ENCODE assay signal across 8 cellular contexts in the genomic region with DNA sequence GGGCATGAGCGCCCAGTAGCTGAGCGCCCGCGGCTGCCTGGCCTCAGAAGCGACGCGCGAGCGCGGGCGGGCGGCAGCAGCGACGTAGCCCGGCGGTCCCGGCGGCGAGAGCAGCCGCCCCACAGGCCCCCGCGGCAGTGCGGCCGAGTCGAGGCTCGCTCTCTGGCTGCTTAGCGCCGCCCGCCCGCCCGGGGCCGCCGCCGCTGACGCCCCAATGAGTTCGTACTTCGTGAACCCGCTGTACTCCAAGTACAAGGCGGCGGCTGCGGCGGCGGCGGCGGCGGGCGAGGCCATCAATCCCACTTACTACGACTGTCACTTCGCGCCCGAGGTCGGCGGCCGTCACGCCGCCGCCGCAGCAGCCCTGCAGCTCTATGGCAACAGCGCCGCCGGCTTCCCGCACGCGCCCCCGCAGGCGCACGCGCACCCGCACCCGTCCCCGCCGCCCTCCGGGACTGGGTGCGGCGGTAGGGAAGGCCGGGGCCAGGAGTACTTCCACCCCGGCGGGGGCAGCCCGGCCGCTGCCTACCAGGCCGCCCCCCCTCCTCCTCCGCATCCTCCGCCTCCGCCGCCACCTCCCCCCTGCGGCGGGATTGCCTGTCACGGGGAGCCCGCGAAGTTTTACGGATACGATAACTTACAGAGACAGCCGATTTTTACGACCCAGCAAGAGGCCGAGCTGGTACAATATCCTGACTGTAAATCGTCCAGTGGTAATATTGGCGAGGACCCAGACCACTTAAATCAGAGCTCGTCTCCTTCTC. TPM values are rescaled to one million over a fixed set of nuclear protein-coding genes. Genes with fewer than 3 reads are reported as not detected.
DNase-seq lines count a peak whose midpoint lies in the region; ATAC-seq and TF ChIP-seq lines count a peak whose summit lies in the region.

No MANE protein-coding gene starts in this region.

- CTCF ChIA-PET in RWPE1 (lab: Yijun Ruan, JAX): interaction anchor here (0.6 to 2.0 kb wide), 5 partner anchors 10 to 530 kb away, joined by 3 to 10 read pairs (median 6); no protein-coding TSS in a partner anchor

- no peak overlapping the region for H3K27ac Mint-ChIP-seq in GM23338

- ATAC-seq in GM23338 (peak; percentile 29), omental fat pad (ENCODE audit: low FRiP score) (peak; percentile 52), GM18870 (IDR thresholded peaks at IDR 0.05; ENCODE audit: unreplicated experiment) (no peak), GM18861 (IDR thresholded peaks at IDR 0.05; ENCODE audit: unreplicated experiment) (no peak), GM19023 (IDR thresholded peaks at IDR 0.05; ENCODE audit: unreplicated experiment) (no peak)

- H3K4me2 ChIP-seq in GM23338: peak overlapping the region; percentile 67; the same call in 1 of the 2 replicates

- H3K36me3 ChIP-seq in GM23338 (ENCODE audit: insufficient read depth): no peaks in the 10 kb centered on the region

- DNase-seq in GM23338 (ENCODE audit: low spot score): peak; percentile 67
- peak; percentile 49 for DNase-seq in RWPE1 (ENCODE audit: low spot score)
- no peak for DNase-seq in epithelial cell of prostate (ENCODE audit: low read depth, low spot score)
- DNase-seq in omental fat pad (ENCODE audit: low spot score): no peak
- no peak for DNase-seq in activated CD4-positive, alpha-beta T cell treated with anti-CD3 and anti-CD28 coated beads, Interleukin-2, amount 50 U/mL, for 4 hours

- H3K27me3 ChIP-seq in GM23338 (ENCODE audit: insufficient read depth): peaks cover 100% of the 10 kb centered on the region

- H3K27me3 Mint-ChIP-seq in GM23338 (ENCODE audit: insufficient read depth, low read depth, poor library complexity): peaks cover 96% of the 10 kb centered on the region

- H3K4me3 Mint-ChIP-seq in GM23338: peak overlapping the region; percentile 59; the same call in 1 of the 3 replicates

- peaks cover 53% of the 10 kb centered on the region for H4K20me1 ChIP-seq in GM23338 (replicated peaks; ENCODE audit: insufficient read depth)

- H3K4me3 ChIP-seq in GM23338: peak overlapping the region; percentile 47; the same call in 1 of the 2 replicates

- POLR2A ChIA-PET in RWPE1 (lab: Yijun Ruan, JAX; ENCODE audit: low non-redundant PET): no interaction called here

- peaks cover 5% of the 10 kb centered on the region; the same call in 1 of the 3 replicates for H3K9me3 Mint-ChIP-seq in GM23338

- H3K4me1 Mint-ChIP-seq in GM23338: peaks cover 27% of the 10 kb centered on the region

- H3K27ac ChIP-seq in GM23338 (ENCODE audit: low read depth) (no peak overlapping the region), RWPE1 (peak overlapping the region; percentile 93), epithelial cell of prostate (peak overlapping the region; percentile 74)

- peaks cover 72% of the 10 kb centered on the region for H3F3A ChIP-seq in GM23338 (replicated peaks; ENCODE audit: low read depth)

- H3K4me1 ChIP-seq in GM23338 (ENCODE audit: insufficient read depth): peaks cover 28% of the 10 kb centered on the region

- H3K36me3 Mint-ChIP-seq in GM23338 (ENCODE audit: low read depth): no peaks in the 10 kb centered on the region; the same call in 2 of the 3 replicates

- H2AFZ ChIP-seq in GM23338: no peak overlapping the region

- H3K9me2 ChIP-seq in GM23338 (ENCODE audit: insufficient read depth): no peaks in the 10 kb centered on the region

- no peaks in the 10 kb centered on the region for H3K79me2 ChIP-seq in GM23338 (replicated peaks; ENCODE audit: insufficient read depth)

- TF ChIP-seq CTCF in GM23338 (conservative IDR thresholded peaks at IDR 0.05; ENCODE audit: low read depth in 2 of 2): no peak
- no peak for TF ChIP-seq CTCF in RWPE1 (conservative IDR thresholded peaks at IDR 0.05; ENCODE audit: low read depth)
- TF ChIP-seq CTCF in omental fat pad (IDR thresholded peaks at IDR 0.05): no peak

TF ChIP-seq in GM23338, 12 proteins besides CTCF, POLR2A, EP300 and RAD21:
- TF ChIP-seq EZH2 (IDR thresholded peaks at IDR 0.05; ENCODE audit: low read depth, unreplicated experiment) (peak; percentile 91), JUNB (IDR thresholded peaks at IDR 0.05; ENCODE audit: unreplicated experiment) (no peak), EZH2phosphoT487 (IDR thresholded peaks at IDR 0.05; ENCODE audit: unreplicated experiment) (peak; percentile 95)

RNA-seq across cellular contexts. Expression of gene HOXD8, which starts 0.8 kb away (rescaled TPM):
- not detected in 2 replicates for total RNA-seq in GM23338 (2014; rRNA removed; shearing (Covaris generic))
- polyA plus RNA-seq in GM23338 (2016; fragmentation: Nextera tagmentation; extraction: Ambion mirVana): not detected in 2 replicates
- total RNA-seq in omental fat pad: 10 to 100 TPM in 1 of 4 donors, 1 to 10 TPM in 3; 3.7 to 24.6 (median 7.6) TPM

RNA-seq across cellular contexts. Expression of gene HOXD9, which starts 7.8 kb away (rescaled TPM):
- total RNA-seq in GM23338 (2014; rRNA removed; shearing (Covaris generic)): not detected in 2 replicates
- not detected in 2 replicates for polyA plus RNA-seq in GM23338 (2016; fragmentation: Nextera tagmentation; extraction: Ambion mirVana)
- 1 to 10 TPM in 3 of 4 donors, under 1 TPM in 1; 0.95 to 2.6 (median 1.7) TPM for total RNA-seq in omental fat pad

RNA-seq across cellular contexts. Expression of gene HOXD10, which starts 13.8 kb away (rescaled TPM):
- not detected in 2 replicates for total RNA-seq in GM23338 (2014; rRNA removed; shearing (Covaris generic))
- not detected in 2 replicates for polyA plus RNA-seq in GM23338 (2016; fragmentation: Nextera tagmentation; extraction: Ambion mirVana)
- total RNA-seq in omental fat pad: 1 to 10 TPM in 1 of 4 donors, under 1 TPM in 2, not detected in 1; 0.56 to 1.1 (median 0.56) TPM

RNA-seq across cellular contexts. Expression of gene HOXD4, which starts 21.0 kb away (rescaled TPM):
- total RNA-seq in GM23338 (2014; rRNA removed; shearing (Covaris generic)): not detected in 2 replicates
- not detected in 2 replicates for polyA plus RNA-seq in GM23338 (2016; fragmentation: Nextera tagmentation; extraction: Ambion mirVana)
- total RNA-seq in omental fat pad: 10 to 100 TPM in 1 of 4 donors, 1 to 10 TPM in 3; 1.0 to 14.2 (median 1.9) TPM

RNA-seq across cellular contexts. Expression of gene HOXD11, which starts 23.3 kb away (rescaled TPM):
- total RNA-seq in GM23338 (2014; rRNA removed; shearing (Covaris generic)): not detected in 2 replicates
- not detected in 2 replicates for polyA plus RNA-seq in GM23338 (2016; fragmentation: Nextera tagmentation; extraction: Ambion mirVana)
- total RNA-seq in omental fat pad: not detected

Comparison
In these comparisons a context has a peak if more than half of its experiments do, and no peak if none do; other contexts are left out.
1. ATAC-seq: peak in GM23338 (single experiment) and omental fat pad (single experiment); none in GM18870 (single experiment), GM18861 (single experiment) and GM19023 (single experiment).
2. DNase-seq: peak in GM23338 (single experiment) and RWPE1 (single experiment); none in epithelial cell of prostate (single experiment), omental fat pad (single experiment) and activated CD4-positive, alpha-beta T cell treated with anti-CD3 and anti-CD28 coated beads, Interleukin-2, amount 50 U/mL, for 4 hours (0 of 2).